Comparison of ENCODE assay signal across 1 cellular context in the genomic region with DNA sequence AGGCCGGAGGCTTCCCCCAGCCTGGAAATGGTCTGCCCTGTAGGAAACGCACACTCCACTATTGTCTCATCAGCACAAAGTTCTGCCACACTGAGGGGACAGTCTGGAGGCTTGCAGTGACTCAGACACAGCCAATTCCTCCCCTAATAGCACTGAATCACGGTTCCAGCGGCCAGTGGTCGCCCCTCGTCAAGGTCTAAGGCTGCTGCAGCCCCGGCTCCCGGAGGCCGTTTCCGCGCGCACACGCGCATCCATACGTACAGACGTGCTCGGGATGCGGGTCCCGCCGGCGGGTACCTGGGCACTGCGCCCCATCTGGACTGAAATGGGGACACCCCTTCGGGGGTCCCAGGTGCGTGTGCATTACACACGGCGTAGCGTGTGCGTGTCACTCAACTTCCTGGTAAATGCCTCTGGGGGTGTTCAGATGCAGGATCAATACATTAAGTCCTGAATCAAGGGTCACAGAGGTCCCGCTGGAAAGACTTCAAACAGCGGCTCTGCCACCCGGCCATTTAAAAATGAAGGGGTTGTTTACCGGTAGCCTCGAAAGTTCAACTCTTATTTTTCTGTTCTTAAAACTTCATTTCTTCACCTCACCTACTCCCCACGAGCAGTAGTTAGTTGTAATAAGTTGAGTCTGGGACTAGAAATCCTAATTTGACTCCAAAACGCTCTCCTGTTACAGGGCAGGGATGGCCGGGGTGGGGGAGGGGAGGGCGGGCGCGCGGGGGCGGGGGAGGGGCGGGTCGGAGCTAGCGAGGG.
A peak's percentile ranks its signal among the peaks of the same experiment; 100 is the strongest.
TF ChIP-seq lines count a peak whose summit lies in the region.

No MANE protein-coding gene starts in this region.

TF ChIP-seq in HepG2, 621 proteins besides CTCF, POLR2A, EP300 and RAD21 (continued from another document and continues in another):
- TF ChIP-seq, protein P1, sequence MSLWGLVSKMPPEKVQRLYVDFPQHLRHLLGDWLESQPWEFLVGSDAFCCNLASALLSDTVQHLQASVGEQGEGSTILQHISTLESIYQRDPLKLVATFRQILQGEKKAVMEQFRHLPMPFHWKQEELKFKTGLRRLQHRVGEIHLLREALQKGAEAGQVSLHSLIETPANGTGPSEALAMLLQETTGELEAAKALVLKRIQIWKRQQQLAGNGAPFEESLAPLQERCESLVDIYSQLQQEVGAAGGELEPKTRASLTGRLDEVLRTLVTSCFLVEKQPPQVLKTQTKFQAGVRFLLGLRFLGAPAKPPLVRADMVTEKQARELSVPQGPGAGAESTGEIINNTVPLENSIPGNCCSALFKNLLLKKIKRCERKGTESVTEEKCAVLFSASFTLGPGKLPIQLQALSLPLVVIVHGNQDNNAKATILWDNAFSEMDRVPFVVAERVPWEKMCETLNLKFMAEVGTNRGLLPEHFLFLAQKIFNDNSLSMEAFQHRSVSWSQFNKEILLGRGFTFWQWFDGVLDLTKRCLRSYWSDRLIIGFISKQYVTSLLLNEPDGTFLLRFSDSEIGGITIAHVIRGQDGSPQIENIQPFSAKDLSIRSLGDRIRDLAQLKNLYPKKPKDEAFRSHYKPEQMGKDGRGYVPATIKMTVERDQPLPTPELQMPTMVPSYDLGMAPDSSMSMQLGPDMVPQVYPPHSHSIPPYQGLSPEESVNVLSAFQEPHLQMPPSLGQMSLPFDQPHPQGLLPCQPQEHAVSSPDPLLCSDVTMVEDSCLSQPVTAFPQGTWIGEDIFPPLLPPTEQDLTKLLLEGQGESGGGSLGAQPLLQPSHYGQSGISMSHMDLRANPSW (CRISPR knock-in tag; IDR thresholded peaks at IDR 0.05; ENCODE audit: borderline replicate concordance) = no peak
- TF ChIP-seq ZNF670 (CRISPR knock-in tag; IDR thresholded peaks at IDR 0.05; ENCODE audit: borderline replicate concordance) = 0 out of 2 replicates have a peak, but pooled peaks have one; percentile 24
- TF ChIP-seq ATF1 (CRISPR knock-in tag; IDR thresholded peaks at IDR 0.05) = no peak
- no peak for TF ChIP-seq NR2F2 (IDR thresholded peaks at IDR 0.05; ENCODE audit: borderline replicate concordance, low read depth)
- 0 out of 2 replicates have a peak, but pooled peaks have one; percentile 28 for TF ChIP-seq HMG20B (CRISPR knock-in tag; conservative IDR thresholded peaks at IDR 0.05)
- no peak for TF ChIP-seq EHMT2 (IDR thresholded peaks at IDR 0.05; ENCODE audit: borderline replicate concordance, low read depth, low read length)
- TF ChIP-seq TCF7L2 (IDR thresholded peaks at IDR 0.05; ENCODE audit: low read depth, low read length) = no peak
- no peak for TF ChIP-seq ZSCAN25 (CRISPR knock-in tag; IDR thresholded peaks at IDR 0.05)
- TF ChIP-seq ZNF792 (CRISPR knock-in tag; IDR thresholded peaks at IDR 0.05) = no peak
- TF ChIP-seq CHD2 (IDR thresholded peaks at IDR 0.05; ENCODE audit: low read depth, low read length) = no peak
- TF ChIP-seq BRCA1 (CRISPR knock-in tag; IDR thresholded peaks at IDR 0.05) = peak; percentile 60; the same call in 1 of the 2 replicates
- no peak for TF ChIP-seq ZNF775 (CRISPR knock-in tag; IDR thresholded peaks at IDR 0.05; ENCODE audit: borderline replicate concordance)
- no peak for TF ChIP-seq ARHGAP35 (CRISPR knock-in tag; IDR thresholded peaks at IDR 0.05; ENCODE audit: borderline replicate concordance)
- TF ChIP-seq NFKBIZ (CRISPR knock-in tag; IDR thresholded peaks at IDR 0.05) = no peak
- TF ChIP-seq, protein P2, sequence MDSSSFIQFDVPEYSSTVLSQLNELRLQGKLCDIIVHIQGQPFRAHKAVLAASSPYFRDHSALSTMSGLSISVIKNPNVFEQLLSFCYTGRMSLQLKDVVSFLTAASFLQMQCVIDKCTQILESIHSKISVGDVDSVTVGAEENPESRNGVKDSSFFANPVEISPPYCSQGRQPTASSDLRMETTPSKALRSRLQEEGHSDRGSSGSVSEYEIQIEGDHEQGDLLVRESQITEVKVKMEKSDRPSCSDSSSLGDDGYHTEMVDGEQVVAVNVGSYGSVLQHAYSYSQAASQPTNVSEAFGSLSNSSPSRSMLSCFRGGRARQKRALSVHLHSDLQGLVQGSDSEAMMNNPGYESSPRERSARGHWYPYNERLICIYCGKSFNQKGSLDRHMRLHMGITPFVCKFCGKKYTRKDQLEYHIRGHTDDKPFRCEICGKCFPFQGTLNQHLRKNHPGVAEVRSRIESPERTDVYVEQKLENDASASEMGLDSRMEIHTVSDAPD (CRISPR knock-in tag; IDR thresholded peaks at IDR 0.05) = no peak
- no peak for TF ChIP-seq MTA3 (CRISPR knock-in tag; IDR thresholded peaks at IDR 0.05)
- TF ChIP-seq, protein P3, sequence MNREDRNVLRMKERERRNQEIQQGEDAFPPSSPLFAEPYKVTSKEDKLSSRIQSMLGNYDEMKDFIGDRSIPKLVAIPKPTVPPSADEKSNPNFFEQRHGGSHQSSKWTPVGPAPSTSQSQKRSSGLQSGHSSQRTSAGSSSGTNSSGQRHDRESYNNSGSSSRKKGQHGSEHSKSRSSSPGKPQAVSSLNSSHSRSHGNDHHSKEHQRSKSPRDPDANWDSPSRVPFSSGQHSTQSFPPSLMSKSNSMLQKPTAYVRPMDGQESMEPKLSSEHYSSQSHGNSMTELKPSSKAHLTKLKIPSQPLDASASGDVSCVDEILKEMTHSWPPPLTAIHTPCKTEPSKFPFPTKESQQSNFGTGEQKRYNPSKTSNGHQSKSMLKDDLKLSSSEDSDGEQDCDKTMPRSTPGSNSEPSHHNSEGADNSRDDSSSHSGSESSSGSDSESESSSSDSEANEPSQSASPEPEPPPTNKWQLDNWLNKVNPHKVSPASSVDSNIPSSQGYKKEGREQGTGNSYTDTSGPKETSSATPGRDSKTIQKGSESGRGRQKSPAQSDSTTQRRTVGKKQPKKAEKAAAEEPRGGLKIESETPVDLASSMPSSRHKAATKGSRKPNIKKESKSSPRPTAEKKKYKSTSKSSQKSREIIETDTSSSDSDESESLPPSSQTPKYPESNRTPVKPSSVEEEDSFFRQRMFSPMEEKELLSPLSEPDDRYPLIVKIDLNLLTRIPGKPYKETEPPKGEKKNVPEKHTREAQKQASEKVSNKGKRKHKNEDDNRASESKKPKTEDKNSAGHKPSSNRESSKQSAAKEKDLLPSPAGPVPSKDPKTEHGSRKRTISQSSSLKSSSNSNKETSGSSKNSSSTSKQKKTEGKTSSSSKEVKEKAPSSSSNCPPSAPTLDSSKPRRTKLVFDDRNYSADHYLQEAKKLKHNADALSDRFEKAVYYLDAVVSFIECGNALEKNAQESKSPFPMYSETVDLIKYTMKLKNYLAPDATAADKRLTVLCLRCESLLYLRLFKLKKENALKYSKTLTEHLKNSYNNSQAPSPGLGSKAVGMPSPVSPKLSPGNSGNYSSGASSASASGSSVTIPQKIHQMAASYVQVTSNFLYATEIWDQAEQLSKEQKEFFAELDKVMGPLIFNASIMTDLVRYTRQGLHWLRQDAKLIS (CRISPR knock-in tag; IDR thresholded peaks at IDR 0.05) = no peak
- no peak for TF ChIP-seq NFYB (CRISPR knock-in tag; IDR thresholded peaks at IDR 0.05)
- TF ChIP-seq ZNF326 (CRISPR knock-in tag; IDR thresholded peaks at IDR 0.05; ENCODE audit: borderline replicate concordance) = no peak
- no peak for TF ChIP-seq EEA1 (CRISPR knock-in tag; IDR thresholded peaks at IDR 0.05; ENCODE audit: borderline replicate concordance)
- TF ChIP-seq, protein P4, sequence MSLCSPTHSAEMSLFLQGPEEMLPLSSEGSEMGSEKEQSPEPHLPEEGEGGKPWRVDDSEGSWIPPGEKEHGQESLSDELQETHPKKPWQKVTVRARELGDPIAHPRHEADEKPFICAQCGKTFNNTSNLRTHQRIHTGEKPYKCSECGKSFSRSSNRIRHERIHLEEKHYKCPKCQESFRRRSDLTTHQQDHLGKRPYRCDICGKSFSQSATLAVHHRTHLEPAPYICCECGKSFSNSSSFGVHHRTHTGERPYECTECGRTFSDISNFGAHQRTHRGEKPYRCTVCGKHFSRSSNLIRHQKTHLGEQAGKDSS (CRISPR knock-in tag; IDR thresholded peaks at IDR 0.05; ENCODE audit: borderline replicate concordance, low read depth) = no peak
- no peak for TF ChIP-seq ZSCAN30 (CRISPR knock-in tag; IDR thresholded peaks at IDR 0.05)
- 0 out of 2 replicates have a peak, but pooled peaks have one; percentile 28 for TF ChIP-seq ZNF501 (CRISPR knock-in tag; IDR thresholded peaks at IDR 0.05)
- no peak for TF ChIP-seq PCBP2 (optimal IDR thresholded peaks at IDR 0.05; ENCODE audit: low read depth, low read length, poor library complexity, severe bottlenecking)
- TF ChIP-seq ZNF235 (CRISPR knock-in tag; IDR thresholded peaks at IDR 0.05; ENCODE audit: borderline replicate concordance) = no peak
- no peak for TF ChIP-seq ZNF44 (CRISPR knock-in tag; IDR thresholded peaks at IDR 0.05)
- no peak for TF ChIP-seq AGO1 (IDR thresholded peaks at IDR 0.05; ENCODE audit: low read depth, low read length, poor library complexity, severe bottlenecking)
- TF ChIP-seq HNF4A (CRISPR knock-in tag; IDR thresholded peaks at IDR 0.05) = peak; percentile 47
- TF ChIP-seq, protein P5, sequence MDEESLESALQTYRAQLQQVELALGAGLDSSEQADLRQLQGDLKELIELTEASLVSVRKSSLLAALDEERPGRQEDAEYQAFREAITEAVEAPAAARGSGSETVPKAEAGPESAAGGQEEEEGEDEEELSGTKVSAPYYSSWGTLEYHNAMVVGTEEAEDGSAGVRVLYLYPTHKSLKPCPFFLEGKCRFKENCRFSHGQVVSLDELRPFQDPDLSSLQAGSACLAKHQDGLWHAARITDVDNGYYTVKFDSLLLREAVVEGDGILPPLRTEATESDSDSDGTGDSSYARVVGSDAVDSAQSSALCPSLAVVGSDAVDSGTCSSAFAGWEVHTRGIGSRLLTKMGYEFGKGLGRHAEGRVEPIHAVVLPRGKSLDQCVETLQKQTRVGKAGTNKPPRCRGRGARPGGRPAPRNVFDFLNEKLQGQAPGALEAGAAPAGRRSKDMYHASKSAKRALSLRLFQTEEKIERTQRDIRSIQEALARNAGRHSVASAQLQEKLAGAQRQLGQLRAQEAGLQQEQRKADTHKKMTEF (CRISPR knock-in tag; IDR thresholded peaks at IDR 0.05) = no peak
- TF ChIP-seq, protein P6, sequence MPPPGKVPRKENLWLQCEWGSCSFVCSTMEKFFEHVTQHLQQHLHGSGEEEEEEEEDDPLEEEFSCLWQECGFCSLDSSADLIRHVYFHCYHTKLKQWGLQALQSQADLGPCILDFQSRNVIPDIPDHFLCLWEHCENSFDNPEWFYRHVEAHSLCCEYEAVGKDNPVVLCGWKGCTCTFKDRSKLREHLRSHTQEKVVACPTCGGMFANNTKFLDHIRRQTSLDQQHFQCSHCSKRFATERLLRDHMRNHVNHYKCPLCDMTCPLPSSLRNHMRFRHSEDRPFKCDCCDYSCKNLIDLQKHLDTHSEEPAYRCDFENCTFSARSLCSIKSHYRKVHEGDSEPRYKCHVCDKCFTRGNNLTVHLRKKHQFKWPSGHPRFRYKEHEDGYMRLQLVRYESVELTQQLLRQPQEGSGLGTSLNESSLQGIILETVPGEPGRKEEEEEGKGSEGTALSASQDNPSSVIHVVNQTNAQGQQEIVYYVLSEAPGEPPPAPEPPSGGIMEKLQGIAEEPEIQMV (CRISPR knock-in tag; IDR thresholded peaks at IDR 0.05; ENCODE audit: low read depth) = no peak
- TF ChIP-seq NCOA5 (CRISPR knock-in tag; IDR thresholded peaks at IDR 0.05) = no peak
- no peak for TF ChIP-seq PHB2 (IDR thresholded peaks at IDR 0.05; ENCODE audit: partially characterized antibody)
- 0 out of 2 replicates have a peak, but pooled peaks have one; percentile 68 for TF ChIP-seq PAX8 (CRISPR knock-in tag; IDR thresholded peaks at IDR 0.05; ENCODE audit: borderline replicate concordance)
- no peak for TF ChIP-seq ZMYM2 (CRISPR knock-in tag; IDR thresholded peaks at IDR 0.05)
- peak; percentile 67; the same call in 1 of the 2 replicates for TF ChIP-seq MED13 (CRISPR knock-in tag; IDR thresholded peaks at IDR 0.05)
- no peak for TF ChIP-seq SMAD1 (CRISPR knock-in tag; IDR thresholded peaks at IDR 0.05; ENCODE audit: borderline replicate concordance, low read depth)
- TF ChIP-seq, protein P7, sequence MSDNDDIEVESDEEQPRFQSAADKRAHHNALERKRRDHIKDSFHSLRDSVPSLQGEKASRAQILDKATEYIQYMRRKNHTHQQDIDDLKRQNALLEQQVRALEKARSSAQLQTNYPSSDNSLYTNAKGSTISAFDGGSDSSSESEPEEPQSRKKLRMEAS (IDR thresholded peaks at IDR 0.05) = peak; percentile 14
- TF ChIP-seq FOXK2 (IDR thresholded peaks at IDR 0.05) = no peak
- TF ChIP-seq ZFX (CRISPR knock-in tag; IDR thresholded peaks at IDR 0.05; ENCODE audit: low read depth) = peak; percentile 34
- TF ChIP-seq, protein P8, sequence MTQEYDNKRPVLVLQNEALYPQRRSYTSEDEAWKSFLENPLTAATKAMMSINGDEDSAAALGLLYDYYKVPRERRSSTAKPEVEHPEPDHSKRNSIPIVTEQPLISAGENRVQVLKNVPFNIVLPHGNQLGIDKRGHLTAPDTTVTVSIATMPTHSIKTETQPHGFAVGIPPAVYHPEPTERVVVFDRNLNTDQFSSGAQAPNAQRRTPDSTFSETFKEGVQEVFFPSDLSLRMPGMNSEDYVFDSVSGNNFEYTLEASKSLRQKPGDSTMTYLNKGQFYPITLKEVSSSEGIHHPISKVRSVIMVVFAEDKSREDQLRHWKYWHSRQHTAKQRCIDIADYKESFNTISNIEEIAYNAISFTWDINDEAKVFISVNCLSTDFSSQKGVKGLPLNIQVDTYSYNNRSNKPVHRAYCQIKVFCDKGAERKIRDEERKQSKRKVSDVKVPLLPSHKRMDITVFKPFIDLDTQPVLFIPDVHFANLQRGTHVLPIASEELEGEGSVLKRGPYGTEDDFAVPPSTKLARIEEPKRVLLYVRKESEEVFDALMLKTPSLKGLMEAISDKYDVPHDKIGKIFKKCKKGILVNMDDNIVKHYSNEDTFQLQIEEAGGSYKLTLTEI (CRISPR knock-in tag; conservative IDR thresholded peaks at IDR 0.05) = no peak
- peak; percentile 48 for TF ChIP-seq SALL1 (CRISPR knock-in tag; IDR thresholded peaks at IDR 0.05)
- TF ChIP-seq THYN1 (CRISPR knock-in tag; IDR thresholded peaks at IDR 0.05; ENCODE audit: borderline replicate concordance, low read depth) = no peak
- peak; percentile 64; the same call in 1 of the 2 replicates for TF ChIP-seq NFKB2 (CRISPR knock-in tag; IDR thresholded peaks at IDR 0.05; ENCODE audit: borderline replicate concordance)
